ENCODE assay signal across 10 cellular contexts in genomic region chr14:39988939-39989338, GRCh38.
DNase-seq lines count a peak whose midpoint lies in the region; ATAC-seq and TF ChIP-seq lines count a peak whose summit lies in the region.
"Had no signal": no experiment of that assay in that cellular context is flagged by ENCODE, and none has a peak within 500 bp of the region (broad histone marks: within the 10 kb centered on the region; RNA-seq: fewer than 3 reads in every experiment).

No MANE protein-coding gene starts in this region.

- no peak overlapping the region for H3K27ac Mint-ChIP-seq in progenitor cell of endocrine pancreas
- H3K27ac Mint-ChIP-seq: CD4-positive, CD25-positive, alpha-beta regulatory T cell; naive thymus-derived CD8-positive, alpha-beta T cell had no signal

- no peak for DNase-seq in left ventricle myocardium inferior
- no peak for DNase-seq in left ventricle myocardium superior
- DNase-seq in NCI-H446 treated with DMSO at 0.1 percent for 48 hours (lab: John Stamatoyannopoulos, UW), result peak; percentile 60
- DNase-seq in cerebellar cortex (ENCODE audit: low spot score), result peak; percentile 23
- DNase-seq in progenitor cell of endocrine pancreas (ENCODE audit: low spot score, unreplicated experiment), result no peak
- DNase-seq in NK-92 (lab: John Stamatoyannopoulos, UW; ENCODE audit: unreplicated experiment), result no peak
- no peak for DNase-seq in AG08396 (ENCODE audit: low spot score)
- DNase-seq in H7, result no peak

- TF ChIP-seq CTCF in left ventricle myocardium inferior (IDR thresholded peaks at IDR 0.05; ENCODE audit: borderline replicate concordance) (peak; percentile 29), progenitor cell of endocrine pancreas (IDR thresholded peaks at IDR 0.05; ENCODE audit: unreplicated experiment) (peak; percentile 73)

- H3K36me3 Mint-ChIP-seq in progenitor cell of endocrine pancreas (ENCODE audit: insufficient read depth), result no peaks in the 10 kb centered on the region
- H3K36me3 Mint-ChIP-seq: CD4-positive, CD25-positive, alpha-beta regulatory T cell; naive thymus-derived CD8-positive, alpha-beta T cell had no signal

- H3K4me3 ChIP-seq in left ventricle myocardium inferior (no peak overlapping the region), H7 (ENCODE audit: insufficient read depth, low read depth, low read length) (no peak overlapping the region)

- H3K9me3 ChIP-seq in left ventricle myocardium inferior (replicated peaks), result no peaks in the 10 kb centered on the region

- no peak overlapping the region for H3K27ac ChIP-seq in left ventricle myocardium inferior (replicated peaks)

- H3K4me1 Mint-ChIP-seq in progenitor cell of endocrine pancreas (ENCODE audit: low read depth), result no peaks in the 10 kb centered on the region
- H3K4me1 Mint-ChIP-seq: CD4-positive, CD25-positive, alpha-beta regulatory T cell had no signal

- H3K4me1 ChIP-seq in left ventricle myocardium inferior, result no peaks in the 10 kb centered on the region

- H3K4me3 Mint-ChIP-seq in progenitor cell of endocrine pancreas (ENCODE audit: low read depth), result no peak overlapping the region
- H3K4me3 Mint-ChIP-seq: CD4-positive, CD25-positive, alpha-beta regulatory T cell; naive thymus-derived CD8-positive, alpha-beta T cell had no signal

- H3K9me3 Mint-ChIP-seq in progenitor cell of endocrine pancreas (ENCODE audit: low read depth), result peaks cover 14% of the 10 kb centered on the region
- H3K9me3 Mint-ChIP-seq: naive thymus-derived CD8-positive, alpha-beta T cell had no signal

- ATAC-seq in left ventricle myocardium superior, result no peak
- ATAC-seq: naive thymus-derived CD8-positive, alpha-beta T cell had no signal

- intact Hi-C loops in left ventricle myocardium inferior (cut with micrococcal nuclease) (no loop called here), left ventricle myocardium superior (cut with micrococcal nuclease) (no loop called here)

- H3K36me3 ChIP-seq in left ventricle myocardium inferior (no peaks in the 10 kb centered on the region), H7 (replicated peaks; ENCODE audit: control insufficient read depth, insufficient read depth, low read length) (no peaks in the 10 kb centered on the region)

- no peaks in the 10 kb centered on the region for H3K27me3 Mint-ChIP-seq in progenitor cell of endocrine pancreas
- H3K27me3 Mint-ChIP-seq: CD4-positive, CD25-positive, alpha-beta regulatory T cell; naive thymus-derived CD8-positive, alpha-beta T cell had no signal

- H3K27me3 ChIP-seq in left ventricle myocardium inferior (ENCODE audit: low read depth) (no peaks in the 10 kb centered on the region), H7 (ENCODE audit: control insufficient read depth, insufficient read depth, low read length) (no peaks in the 10 kb centered on the region)

Comparison
In these comparisons a context has a peak if more than half of its experiments do, and no peak if none do; other contexts are left out.
1. DNase-seq: peak in NCI-H446 treated with DMSO at 0.1 percent for 48 hours (single experiment) and cerebellar cortex (single experiment); none in left ventricle myocardium inferior (single experiment), left ventricle myocardium superior (single experiment), progenitor cell of endocrine pancreas (single experiment), NK-92 (single experiment), AG08396 (single experiment) and H7 (single experiment).